In the genomic region with DNA sequence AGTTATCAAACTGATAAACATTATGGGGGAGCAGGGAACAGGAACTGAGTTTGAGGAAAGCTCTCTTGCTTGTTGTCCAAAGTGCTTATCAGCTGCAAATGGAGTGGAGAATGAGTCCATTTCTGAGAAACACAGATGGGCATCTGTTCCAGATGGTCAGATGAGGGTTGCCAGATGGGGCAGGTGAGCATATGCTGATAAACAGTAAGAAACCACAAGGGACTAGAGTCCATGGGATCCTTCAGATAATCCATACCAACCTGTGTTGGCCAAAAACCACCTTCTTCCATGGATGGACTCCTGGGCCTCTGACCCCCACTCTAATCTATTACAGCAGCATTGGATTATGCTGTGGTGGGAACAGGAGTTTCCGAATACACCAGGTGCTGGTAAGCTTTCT, we compare ENCODE assay signal across 24 cellular contexts.
"Had no signal": no experiment of that assay in that cellular context is flagged by ENCODE, and none has a peak within 500 bp of the region (broad histone marks: within the 10 kb centered on the region; RNA-seq: fewer than 3 reads in every experiment).

No MANE protein-coding gene starts in this region.

- H3K9me3 ChIP-seq: left ventricle myocardium inferior, suprapubic skin, tibial artery, upper lobe of right lung had no signal

- H3K4me3 ChIP-seq: left ventricle myocardium inferior, lung, neural progenitor cell, suprapubic skin, tibial artery, upper lobe of right lung had no signal

- H3K4me1 ChIP-seq: left ventricle myocardium inferior, neural progenitor cell, suprapubic skin, tibial artery, upper lobe of right lung had no signal

- H3K36me3 ChIP-seq: neural progenitor cell had no signal

- DNase-seq: activated B cell treated with CpG ODN at 0.5 μM for 24 hours; activated CD4-positive, alpha-beta T cell treated with anti-CD3 and anti-CD28 coated beads, Interleukin-2, amount 50 U/mL, for 1 hour; activated CD8-positive, alpha-beta memory T cell treated with anti-CD3 and anti-CD28 coated beads, Interleukin-2, amount 10 ng/mL, durations not matched to agents 7 days and 5 days; activated CD8-positive, alpha-beta T cell treated with anti-CD3 and anti-CD28 coated beads, Interleukin-2, amount 10 ng/mL, durations not matched to agents 7 days and 5 days; activated naive CD8-positive, alpha-beta T cell treated with anti-CD3 and anti-CD28 coated beads, Interleukin-2, amount 50 U/mL, for 24 hours; activated T-cell treated with anti-CD3 and anti-CD28 coated beads, Interleukin-2, amount 50 U/mL, for 48 hours; amygdala; caudate nucleus; foreskin fibroblast; left ventricle myocardium inferior; natural killer cell; posterior cingulate gyrus; right cardiac atrium; stimulated activated CD4-positive, alpha-beta T cell treated with anti-CD3 and anti-CD28 coated beads, Interleukin-15, amount 100 ng/mL, for 24 hours; stimulated activated CD4-positive, alpha-beta T cell treated with anti-CD3 and anti-CD28 coated beads, Interleukin-2, amount 100 ng/mL, for 24 hours; stimulated activated naive B cell treated with anti-CD40 and anti-IgM and Interleukin-4, amounts not matched to agents 10 μg/mL and 1 μg/mL and 100 μg/mL, for 72 hours; tibial artery; upper lobe of right lung had no signal

- ATAC-seq: activated CD8-positive, alpha-beta memory T cell treated with anti-CD3 and anti-CD28 coated beads, Interleukin-2, amount 10 ng/mL, durations not matched to agents 7 days and 5 days; activated CD8-positive, alpha-beta T cell treated with anti-CD3 and anti-CD28 coated beads, Interleukin-2, amount 10 ng/mL, durations not matched to agents 7 days and 5 days; activated naive CD8-positive, alpha-beta T cell treated with anti-CD3 and anti-CD28 coated beads, Interleukin-2, amount 50 U/mL, for 24 hours; esophagus mucosa; natural killer cell; right cardiac atrium; stimulated activated naive B cell treated with anti-CD40 and anti-IgM and Interleukin-4, amounts not matched to agents 10 μg/mL and 1 μg/mL and 100 μg/mL, for 72 hours; upper lobe of right lung had no signal

- H3K4me3 Mint-ChIP-seq: activated B cell treated with CpG ODN at 0.5 μM for 24 hours; activated CD8-positive, alpha-beta memory T cell treated with anti-CD3 and anti-CD28 coated beads, Interleukin-2, amount 10 ng/mL, durations not matched to agents 7 days and 5 days; activated CD8-positive, alpha-beta T cell treated with anti-CD3 and anti-CD28 coated beads, Interleukin-2, amount 10 ng/mL, durations not matched to agents 7 days and 5 days; activated naive CD4-positive, alpha-beta T cell treated with anti-CD3 and anti-CD28 coated beads, Interleukin-2, amount 50 U/mL, for 24 hours; activated naive CD8-positive, alpha-beta T cell treated with anti-CD3 and anti-CD28 coated beads, Interleukin-2, amount 50 U/mL, for 24 hours; natural killer cell; neural progenitor cell; stimulated activated naive B cell treated with anti-CD40 and anti-IgM and Interleukin-4, amounts not matched to agents 10 μg/mL and 1 μg/mL and 100 μg/mL, for 72 hours had no signal

- H3K27me3 Mint-ChIP-seq: activated B cell treated with CpG ODN at 0.5 μM for 24 hours; activated CD8-positive, alpha-beta memory T cell treated with anti-CD3 and anti-CD28 coated beads, Interleukin-2, amount 10 ng/mL, durations not matched to agents 7 days and 5 days; activated naive CD4-positive, alpha-beta T cell treated with anti-CD3 and anti-CD28 coated beads, Interleukin-2, amount 50 U/mL, for 24 hours; activated naive CD8-positive, alpha-beta T cell treated with anti-CD3 and anti-CD28 coated beads, Interleukin-2, amount 50 U/mL, for 24 hours; stimulated activated naive B cell treated with anti-CD40 and anti-IgM and Interleukin-4, amounts not matched to agents 10 μg/mL and 1 μg/mL and 100 μg/mL, for 72 hours had no signal

- H3K27ac ChIP-seq: left ventricle myocardium inferior, neural progenitor cell, suprapubic skin, tibial artery, upper lobe of right lung had no signal

- H3K4me2 ChIP-seq: neural progenitor cell had no signal

- H3K27me3 ChIP-seq: neural progenitor cell, suprapubic skin, tibial artery, upper lobe of right lung had no signal

- H2AFZ ChIP-seq: neural progenitor cell had no signal

- H3K27ac Mint-ChIP-seq: activated B cell treated with CpG ODN at 0.5 μM for 24 hours; activated CD8-positive, alpha-beta memory T cell treated with anti-CD3 and anti-CD28 coated beads, Interleukin-2, amount 10 ng/mL, durations not matched to agents 7 days and 5 days; activated CD8-positive, alpha-beta T cell treated with anti-CD3 and anti-CD28 coated beads, Interleukin-2, amount 10 ng/mL, durations not matched to agents 7 days and 5 days; activated naive CD4-positive, alpha-beta T cell treated with anti-CD3 and anti-CD28 coated beads, Interleukin-2, amount 50 U/mL, for 24 hours; activated naive CD8-positive, alpha-beta T cell treated with anti-CD3 and anti-CD28 coated beads, Interleukin-2, amount 50 U/mL, for 24 hours; activated T-helper 2 cell treated with anti-CD3 and anti-CD28 coated beads, Interferon-gamma antibody, Interleukin-2, Interleukin-4, amounts not matched to agents 10 μg/mL and 5 μg/mL and 100 μg/mL, durations not matched to agents 14 hours and 24 hours and 36 hours; neural progenitor cell; stimulated activated naive B cell treated with anti-CD40 and anti-IgM and Interleukin-4, amounts not matched to agents 10 μg/mL and 1 μg/mL and 100 μg/mL, for 72 hours had no signal

- H3K9me3 Mint-ChIP-seq: activated B cell treated with CpG ODN at 0.5 μM for 24 hours; activated naive CD4-positive, alpha-beta T cell treated with anti-CD3 and anti-CD28 coated beads, Interleukin-2, amount 50 U/mL, for 24 hours; activated naive CD8-positive, alpha-beta T cell treated with anti-CD3 and anti-CD28 coated beads, Interleukin-2, amount 50 U/mL, for 24 hours; activated T-helper 2 cell treated with anti-CD3 and anti-CD28 coated beads, Interferon-gamma antibody, Interleukin-2, Interleukin-4, amounts not matched to agents 10 μg/mL and 5 μg/mL and 100 μg/mL, durations not matched to agents 14 hours and 24 hours and 36 hours; natural killer cell; neural progenitor cell; stimulated activated naive B cell treated with anti-CD40 and anti-IgM and Interleukin-4, amounts not matched to agents 10 μg/mL and 1 μg/mL and 100 μg/mL, for 72 hours had no signal

- H3K4me1 Mint-ChIP-seq: activated B cell treated with CpG ODN at 0.5 μM for 24 hours; neural progenitor cell; stimulated activated naive B cell treated with anti-CD40 and anti-IgM and Interleukin-4, amounts not matched to agents 10 μg/mL and 1 μg/mL and 100 μg/mL, for 72 hours had no signal
